In the genomic region with DNA sequence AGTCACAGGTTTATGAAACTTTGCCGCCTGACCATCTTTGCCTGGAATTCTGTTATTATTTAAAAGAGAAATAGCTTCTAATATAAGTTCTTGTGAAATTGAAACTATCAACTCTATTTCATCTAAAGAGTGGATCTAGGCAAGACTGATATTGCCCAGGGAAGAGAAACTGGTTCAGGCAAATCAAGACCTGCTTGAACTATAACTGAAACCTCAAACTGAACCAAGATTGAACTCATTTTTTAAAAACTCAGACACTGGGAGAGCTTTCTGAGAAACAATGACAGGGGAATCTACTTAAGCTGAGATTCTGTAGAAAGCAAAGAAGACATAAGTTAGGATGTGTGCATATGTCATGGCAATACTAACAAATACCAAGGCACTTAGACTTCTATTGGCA, we compare ENCODE assay signal across 30 cellular contexts.
"Had no signal": no experiment of that assay in that cellular context is flagged by ENCODE, and none has a peak within 500 bp of the region (broad histone marks: within the 10 kb centered on the region; RNA-seq: fewer than 3 reads in every experiment).

No MANE protein-coding gene starts in this region.

- H3K9me3 ChIP-seq: Peyer's patch, SJSA1, SK-N-SH had no signal

- H3K27ac ChIP-seq: KMS-11, Peyer's patch, SJSA1 had no signal

- H3K9ac ChIP-seq: KMS-11, SK-N-SH had no signal

- H3K4me2 ChIP-seq: KMS-11, SK-N-SH had no signal

- DNase-seq: Karpas-422; MM.1S; MV-4-11; NCI-H1092; NCI-H1105; NCI-H1417 treated with DMSO at 0.1 percent for 48 hours; NCI-H1436 treated with DMSO at 0.1 percent for 48 hours; NCI-H1694 treated with DMSO at 0.1 percent for 48 hours; NCI-H187 treated with DMSO at 0.1 percent for 48 hours; NCI-H2029; NCI-H2081; NCI-H2171 treated with DMSO at 0.1 percent for 48 hours; NCI-H2227 treated with DMSO at 0.1 percent for 48 hours; NCI-H345; NCI-H446; NCI-H510A treated with DMSO at 0.1 percent for 48 hours; NCI-H524 treated with DMSO at 0.1 percent for 48 hours; NCI-H526 treated with DMSO at 0.1 percent for 48 hours; NCI-H774; NK-92 treated with Interleukin-12 subunit alpha and Interleukin-12 subunit beta, amount 100 ng/mL, for 24 hours; OCI-M1; PC-3; Peyer's patch; Right ventricle myocardium superior; RPMI8226; SHP77 treated with DMSO at 0.1 percent for 48 hours; SK-N-SH; SW 1271 had no signal

- H3K4me1 ChIP-seq: Peyer's patch, SJSA1 had no signal

- H3K27me3 ChIP-seq: Peyer's patch, SJSA1 had no signal

- ATAC-seq: PC-3 had no signal

- H3K4me3 ChIP-seq: Peyer's patch, SJSA1 had no signal

- H3K36me3 ChIP-seq: Peyer's patch, SJSA1 had no signal
